ENCODE assay signal across 8 cellular contexts in the genomic region with DNA sequence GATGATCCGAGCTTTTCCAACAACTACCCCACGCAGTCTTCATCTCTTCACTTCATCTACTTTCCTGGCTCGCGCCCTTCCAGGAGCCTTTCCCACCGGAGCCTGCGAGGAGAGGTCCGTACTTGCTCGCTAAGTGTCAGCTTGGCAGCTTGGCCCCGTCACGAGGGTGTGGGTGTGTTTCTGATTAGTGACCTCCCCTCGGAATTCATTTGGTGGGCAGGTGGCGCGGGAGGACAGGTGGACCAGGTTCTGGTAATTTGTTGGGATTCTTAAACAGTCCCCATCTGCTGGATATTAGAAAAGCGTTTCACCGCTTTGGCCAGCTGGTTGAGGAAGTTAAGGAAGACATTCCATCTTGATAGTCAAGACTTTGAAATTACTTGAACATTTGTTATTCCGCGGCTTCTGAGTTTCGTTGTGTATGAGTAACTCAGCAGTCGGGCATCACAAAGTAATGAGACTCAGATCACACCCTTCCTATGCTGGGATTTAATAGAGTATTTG. TPM values are rescaled to one million over a fixed set of nuclear protein-coding genes. Genes with fewer than 3 reads are reported as not detected.
DNase-seq lines count a peak whose midpoint lies in the region; ATAC-seq, FAIRE-seq and TF ChIP-seq lines count a peak whose summit lies in the region.

No MANE protein-coding gene starts in this region.

- peaks cover 30 to 51% (median 34%) of the 10 kb centered on the region in 4 donors for H3K4me1 Mint-ChIP-seq in CD4-positive, CD25-positive, alpha-beta regulatory T cell

- peak overlapping the region; percentile 90 for H3K4me3 ChIP-seq in CD4-positive, CD25-positive, alpha-beta regulatory T cell (ENCODE audit: low read depth, low read length)
- peak overlapping the region; percentile 94 for H3K4me3 ChIP-seq in SU-DHL-6 (ENCODE audit: insufficient read depth, low read length, poor library complexity, severe bottlenecking)
- peak overlapping the region; percentile 89 for H3K4me3 ChIP-seq in GM12878

- H3K4me1 ChIP-seq in CD4-positive, CD25-positive, alpha-beta regulatory T cell (ENCODE audit: control insufficient read depth, insufficient read depth, low read length, poor library complexity, severe bottlenecking): peaks cover 27% of the 10 kb centered on the region
- H3K4me1 ChIP-seq in GM12878 (ENCODE audit: control insufficient read depth, insufficient read depth, low read length): peaks cover 7% of the 10 kb centered on the region; the same call in 1 of the 2 replicates

- CTCF ChIA-PET in GM12878 (lab: Yijun Ruan, JAX): interaction anchor here (1.1 kb wide), 1 partner anchor 35 kb away, joined by 4 read pairs; no protein-coding TSS in a partner anchor

- H3K27ac Mint-ChIP-seq in CD4-positive, CD25-positive, alpha-beta regulatory T cell: peak overlapping the region; percentile 99 to 100 (median 99)

- H3K27me3 ChIP-seq in CD4-positive, CD25-positive, alpha-beta regulatory T cell (ENCODE audit: control insufficient read depth, insufficient read depth, low read length): no peaks in the 10 kb centered on the region
- H3K27me3 ChIP-seq in SU-DHL-6 (ENCODE audit: low read length): no peaks in the 10 kb centered on the region
- H3K27me3 ChIP-seq in GM12878 (replicated peaks in 1 of 2; ENCODE audit: control insufficient read depth in 2 of 2, insufficient read depth in 2 of 2, low read length in 1 of 2): no peaks in the 10 kb centered on the region

- DNase-seq in CD4-positive, CD25-positive, alpha-beta regulatory T cell: peak in 2 of 3 donors; percentile 30 to 60
- DNase-seq in GM12878 (ENCODE audit: low read depth, low spot score): no peak
- peak; percentile 41 for DNase-seq in iPS-NIHi11 (ENCODE audit: low spot score)
- peak; percentile 5 to 47 for DNase-seq in stimulated activated CD4-positive, alpha-beta T cell treated with anti-CD3 and anti-CD28 coated beads, Interleukin-12 subunit alpha, Interleukin-12 subunit beta, amount 100 ng/mL, for 24 hours (ENCODE audit: low read depth in 2 of 2)
- no peak for DNase-seq in NCI-H2107 treated with DMSO at 0.1 percent for 48 hours (lab: John Stamatoyannopoulos, UW; ENCODE audit: unreplicated experiment)

- peaks cover 13% of the 10 kb centered on the region; the same call in 1 of the 2 replicates for H3F3A ChIP-seq in SU-DHL-6 (ENCODE audit: insufficient read depth)

- peaks cover 6% of the 10 kb centered on the region for H3K36me3 Mint-ChIP-seq in CD4-positive, CD25-positive, alpha-beta regulatory T cell

- in situ Hi-C loops in GM12878 (cut with MboI): loop anchor here (25.0 kb wide), 1 partner anchor 1288 kb away; a partner anchor contains a TSS

- no peaks in the 10 kb centered on the region for H3K9me2 ChIP-seq in SU-DHL-6 (replicated peaks; ENCODE audit: insufficient read depth, low read length)

- FAIRE-seq in GM12878 (lab: Jason Lieb, UNC): no peak

- H2AFZ ChIP-seq in SU-DHL-6 (ENCODE audit: low read depth, low read length, severe bottlenecking): peak overlapping the region; percentile 65
- peak overlapping the region; percentile 91 for H2AFZ ChIP-seq in GM12878 (ENCODE audit: control insufficient read depth, low read depth, low read length)

- peak in 1 of 2 donors; percentile 3 for ATAC-seq in CD4-positive, CD25-positive, alpha-beta regulatory T cell (ENCODE audit: low read depth in 2 of 2)
- ATAC-seq in GM19438 (IDR thresholded peaks at IDR 0.05; ENCODE audit: low read depth, unreplicated experiment): peak; percentile 37
- ATAC-seq in HG03521 (IDR thresholded peaks at IDR 0.05; ENCODE audit: unreplicated experiment): peak; percentile 33
- peak; percentile 70 for ATAC-seq in GM12878

- no peak for TF ChIP-seq RAD21 in GM12878 (IDR thresholded peaks at IDR 0.05; ENCODE audit: insufficient read depth, low read depth, low read length)

- peaks cover 0 to 2% (median 0%) of the 10 kb centered on the region in 7 donors for H3K9me3 Mint-ChIP-seq in CD4-positive, CD25-positive, alpha-beta regulatory T cell

- whole genome bisulfite sequencing in GM12878 (ENCODE audit: insufficient coverage, insufficient replicate concordance, low lambda C conversion rate, missing lambda C conversion rate): 0% methylated on average over 19 of the region's 19 CpGs

- H3K4me2 ChIP-seq in SU-DHL-6 (ENCODE audit: low read depth, low read length, poor library complexity, severe bottlenecking) (peak overlapping the region; percentile 91), GM12878 (ENCODE audit: control insufficient read depth, insufficient read depth) (peak overlapping the region; percentile 90)

- peak overlapping the region; percentile 91 for H3K27ac ChIP-seq in CD4-positive, CD25-positive, alpha-beta regulatory T cell (ENCODE audit: insufficient read depth, low read length, poor library complexity, severe bottlenecking)
- H3K27ac ChIP-seq in SU-DHL-6 (ENCODE audit: low read depth, low read length): peak overlapping the region; percentile 75; the same call in 1 of the 2 replicates
- peak overlapping the region; percentile 95 for H3K27ac ChIP-seq in GM12878 (ENCODE audit: control insufficient read depth, insufficient read depth)

- H3K9ac ChIP-seq in SU-DHL-6 (ENCODE audit: low read length): peak overlapping the region; percentile 73
- H3K9ac ChIP-seq in GM12878 (ENCODE audit: control insufficient read depth, insufficient read depth, low read length): peak overlapping the region; percentile 99

- TF ChIP-seq CTCF in SU-DHL-6 (IDR thresholded peaks at IDR 0.05; ENCODE audit: insufficient read depth, low read length, poor library complexity, severe bottlenecking): no peak
- TF ChIP-seq CTCF in GM12878 (IDR thresholded peaks at IDR 0.05 in 2 of 3, conservative IDR thresholded peaks at IDR 0.05 in 1 of 3; ENCODE audit: control insufficient read depth in 2 of 3, extremely low read depth in 1 of 3, insufficient read depth in 1 of 3, low read depth in 3 of 3, low read length in 3 of 3): no peak

- peak overlapping the region; percentile 95 to 98 (median 97) for H3K4me3 Mint-ChIP-seq in CD4-positive, CD25-positive, alpha-beta regulatory T cell

- TSS peak; percentile 67 for BruUV-seq in GM12878 (replicated peaks; lab: Mats Ljungman, UMichigan)

- intact Hi-C loops in GM12878 (cut with micrococcal nuclease; ENCODE audit: unreplicated experiment): no loop called here

- H3K36me3 ChIP-seq in CD4-positive, CD25-positive, alpha-beta regulatory T cell (ENCODE audit: control insufficient read depth, insufficient read depth, low read length): peaks cover 18% of the 10 kb centered on the region
- peaks cover 25% of the 10 kb centered on the region; the same call in 1 of the 2 replicates for H3K36me3 ChIP-seq in SU-DHL-6 (ENCODE audit: low read length)
- H3K36me3 ChIP-seq in GM12878 (ENCODE audit: control insufficient read depth in 2 of 2, insufficient read depth in 2 of 2, low read length in 1 of 2): peaks cover 0 to 9% of the 10 kb centered on the region in 2 experiments; a peak in 2 of 4 replicates

- no peak for TF ChIP-seq EP300 in GM12878 (IDR thresholded peaks at IDR 0.05; ENCODE audit: borderline replicate concordance in 1 of 2, control insufficient read depth in 1 of 2, low read depth in 2 of 2, low read length in 2 of 2)

- H3K9me3 ChIP-seq in CD4-positive, CD25-positive, alpha-beta regulatory T cell (ENCODE audit: control insufficient read depth in 2 of 2, low read length in 2 of 2): no peaks in the 10 kb centered on the region
- H3K9me3 ChIP-seq in SU-DHL-6 (ENCODE audit: insufficient read depth, low read length) (no peaks in the 10 kb centered on the region), GM12878 (replicated peaks; ENCODE audit: control insufficient read depth, insufficient read depth, low read length) (no peaks in the 10 kb centered on the region)

- SMC1A ChIA-PET in GM12878 (lab: Charles Lee; ENCODE audit: uncharacterized antibody, unreplicated experiment): interaction anchor here (0.7 to 1.6 kb wide), 7 partner anchors 9 to 232 kb away, joined by 3 to 5 read pairs (median 4); no protein-coding TSS in a partner anchor

- H4K20me1 ChIP-seq in SU-DHL-6 (ENCODE audit: low read depth, low read length): peaks cover 4% of the 10 kb centered on the region; the same call in 1 of the 2 replicates
- H4K20me1 ChIP-seq in GM12878 (ENCODE audit: control insufficient read depth, insufficient read depth): no peaks in the 10 kb centered on the region

- peak; percentile 78 for TF ChIP-seq POLR2A in GM12878 (IDR thresholded peaks at IDR 0.05; ENCODE audit: low read depth, low read length)

- H3K27me3 Mint-ChIP-seq in CD4-positive, CD25-positive, alpha-beta regulatory T cell: peaks cover 5% of the 10 kb centered on the region

- H3K79me2 ChIP-seq in SU-DHL-6 (ENCODE audit: insufficient read depth, low read length): peaks cover 31% of the 10 kb centered on the region
- H3K79me2 ChIP-seq in GM12878 (ENCODE audit: control insufficient read depth, insufficient read depth, low read length): peaks cover 27% of the 10 kb centered on the region

- POLR2A ChIA-PET in GM12878 (lab: Charles Lee): interaction anchor here (1.3 to 1.7 kb wide), 3 partner anchors 8 to 11 kb away, joined by 4 to 8 read pairs (median 7); no protein-coding TSS in a partner anchor

- RAD21 ChIA-PET in GM12878 (lab: Charles Lee; ENCODE audit: unreplicated experiment): interaction anchor here (1.2 kb wide), 1 partner anchor 9 kb away, joined by 3 read pairs; no protein-coding TSS in a partner anchor

TF ChIP-seq in GM12878, 131 proteins besides CTCF, POLR2A, EP300 and RAD21 (continues in another document):
- TF ChIP-seq POLR2AphosphoS5 (IDR thresholded peaks at IDR 0.05; ENCODE audit: low read length) (peak; percentile 35; the same call in 1 of the 2 replicates), SIN3A (IDR thresholded peaks at IDR 0.05; ENCODE audit: low read depth, low read length) (peak; percentile 16; the same call in 1 of the 2 replicates)

RNA-seq across cellular contexts. Expression of a gene that starts 0.5 kb away (rescaled TPM):
- total RNA-seq in CD4-positive, CD25-positive, alpha-beta regulatory T cell: 65.5 TPM
- 10 to 100 TPM; 45.9 to 51.5 (median 47.1) TPM for polyA plus RNA-seq in CD4-positive, CD25-positive, alpha-beta regulatory T cell
- 125 and 126 TPM in 2 replicates for total RNA-seq in GM12878 (2013; cell fraction: nucleolus; rRNA removed)
- total RNA-seq in GM12878 (2014; rRNA removed): 44.2 and 56.5 TPM in 2 replicates
- 61.3 and 63.7 TPM in 2 replicates for total RNA-seq in GM12878 (2014; rRNA removed; fragmentation: Illumina TruSeq; extraction: Trizol)
- total RNA-seq in GM12878 (2021): 40.8 and 42.9 TPM in 2 replicates
- 29.6 TPM for polyA plus RNA-seq in GM12878 (2011; ENCODE audit: low read depth)
- polyA plus RNA-seq in GM12878 (2011; rRNA removed): 86.3 and 128 TPM in 2 replicates
- polyA plus RNA-seq in GM12878 (2011; cell fraction: cytosol; rRNA removed): 24.6 and 25.5 TPM in 2 replicates
- polyA plus RNA-seq in GM12878 (2011; cell fraction: nucleus; rRNA removed): 35.1 and 58.7 TPM in 2 replicates
- 50.4 and 54.5 TPM in 2 replicates for polyA plus RNA-seq in GM12878 (2012)
- 51.5 and 72.7 TPM in 2 replicates for polyA plus RNA-seq in GM12878 (2014; fragmentation: Illumina TruSeq; extraction: Trizol)
- polyA plus RNA-seq in GM12878 (2014; fragmentation: Nextera tagmentation; extraction: Ambion mirVana): 10 to 100 TPM; 91.9 to 96.5 TPM
- polyA plus RNA-seq in GM12878 (2014; rRNA removed): 35.7 and 45.7 TPM in 2 replicates
- 10 to 100 TPM; 89.4 to 92.6 TPM for polyA plus RNA-seq in GM12878 (2016; fragmentation: Nextera tagmentation; extraction: Ambion mirVana)
- polyA minus RNA-seq in GM12878 (2011; rRNA and poly(A)+ RNA removed): 32.5 and 44.8 TPM in 2 replicates
- 21.1 and 22.8 TPM in 2 replicates for polyA minus RNA-seq in GM12878 (2011; cell fraction: cytosol; rRNA and poly(A)+ RNA removed)
- polyA minus RNA-seq in GM12878 (2011; cell fraction: nucleus; rRNA and poly(A)+ RNA removed): 56.8 and 59.5 TPM in 2 replicates

Comparison
In these comparisons a context has a peak if more than half of its experiments do, and no peak if none do; other contexts are left out.
1. DNase-seq: peak in CD4-positive, CD25-positive, alpha-beta regulatory T cell (2 of 3), iPS-NIHi11 (single experiment) and stimulated activated CD4-positive, alpha-beta T cell treated with anti-CD3 and anti-CD28 coated beads, Interleukin-12 subunit alpha, Interleukin-12 subunit beta, amount 100 ng/mL, for 24 hours (2 of 2); none in GM12878 (single experiment) and NCI-H2107 treated with DMSO at 0.1 percent for 48 hours (single experiment).
2. Peak in every context shown above with its lines, with median percentiles within 50 percentile points of each other: H3K27ac ChIP-seq and H3K4me3 ChIP-seq.